Comparison of ENCODE assay signal across 14 cellular contexts in genomic region chr22:35766654-35767580, GRCh38. TPM values are rescaled to one million over a fixed set of nuclear protein-coding genes. Genes with fewer than 3 reads are reported as not detected.
DNase-seq lines count a peak whose midpoint lies in the region; ATAC-seq, FAIRE-seq and TF ChIP-seq lines count a peak whose summit lies in the region.
"Had no signal": no experiment of that assay in that cellular context is flagged by ENCODE, and none has a peak within 500 bp of the region (broad histone marks: within the 10 kb centered on the region; RNA-seq: fewer than 3 reads in every experiment).

No MANE protein-coding gene starts in this region.

- intact Hi-C loops in endothelial cell of umbilical vein (cut with micrococcal nuclease), result loop anchor here (5.0 kb wide), 2 partner anchors 70 to 155 kb away; no protein-coding TSS in a partner anchor
- intact Hi-C loops in head of caudate nucleus (cut with DNase I), result no loop called here
- intact Hi-C loops in upper lobe of right lung (cut with DNase I), result no loop called here

- H3K9ac ChIP-seq in endothelial cell of umbilical vein (replicated peaks; ENCODE audit: extremely low read depth, insufficient read depth, low read length), result peak overlapping the region; percentile 42

- H3K9me3 Mint-ChIP-seq in activated T-cell treated with anti-CD3 and anti-CD28 coated beads, Interleukin-2, amount 50 U/mL, for 72 hours, result no peaks in the 10 kb centered on the region
- H3K9me3 Mint-ChIP-seq: memory B cell had no signal

- no TSS peak for BruUV-seq in endothelial cell of umbilical vein (replicated peaks; lab: Mats Ljungman, UMichigan)

- no peak overlapping the region for H3K27ac Mint-ChIP-seq in activated T-cell treated with anti-CD3 and anti-CD28 coated beads, Interleukin-2, amount 50 U/mL, for 72 hours
- H3K27ac Mint-ChIP-seq: memory B cell had no signal

- H3K27me3 ChIP-seq in endothelial cell of umbilical vein (ENCODE audit: control insufficient read depth in 2 of 2, insufficient read depth in 2 of 2, low read length in 2 of 2) (no peaks in the 10 kb centered on the region), upper lobe of right lung (no peaks in the 10 kb centered on the region)

- H4K20me1 ChIP-seq in endothelial cell of umbilical vein (replicated peaks; ENCODE audit: control insufficient read depth, extremely low read depth, insufficient read depth, low read length), result no peaks in the 10 kb centered on the region

- H3K4me1 Mint-ChIP-seq in activated T-cell treated with anti-CD3 and anti-CD28 coated beads, Interleukin-2, amount 50 U/mL, for 72 hours (ENCODE audit: low read depth), result no peaks in the 10 kb centered on the region
- H3K4me1 Mint-ChIP-seq: memory B cell had no signal

- H3K27ac ChIP-seq in endothelial cell of umbilical vein (ENCODE audit: insufficient read depth, low read depth, low read length) (peak overlapping the region; percentile 58), upper lobe of right lung (no peak overlapping the region)

- ATAC-seq in activated T-cell treated with anti-CD3 and anti-CD28 coated beads, Interleukin-2, amount 50 U/mL, for 72 hours (replicated peaks in 1 of 2), result no peak
- ATAC-seq in upper lobe of right lung, result no peak

- H3K79me2 ChIP-seq in endothelial cell of umbilical vein (ENCODE audit: control insufficient read depth, insufficient read depth, low read length), result peaks cover 2% of the 10 kb centered on the region

- FAIRE-seq in endothelial cell of umbilical vein (lab: Jason Lieb, UNC), result peak; percentile 76
- FAIRE-seq: A204.1, GM18507, small intestine had no signal

- H3K9me1 ChIP-seq in endothelial cell of umbilical vein (replicated peaks; ENCODE audit: control insufficient read depth, extremely low read depth, insufficient read depth, low read length), result no peaks in the 10 kb centered on the region

- H3K4me3 ChIP-seq in endothelial cell of umbilical vein (replicated peaks in 1 of 3; ENCODE audit: insufficient read depth in 1 of 3, low read depth in 1 of 3, low read length in 3 of 3) (peak overlapping the region in 2 of 3 experiments; percentile 3 to 47), upper lobe of right lung (no peak overlapping the region)

- peak overlapping the region; percentile 95 for H3K4me2 ChIP-seq in endothelial cell of umbilical vein (ENCODE audit: insufficient read depth, low read length)

- H3K36me3 ChIP-seq in endothelial cell of umbilical vein (ENCODE audit: control insufficient read depth in 2 of 2, extremely low read depth in 1 of 2, insufficient read depth in 2 of 2, low read length in 2 of 2) (no peaks in the 10 kb centered on the region), upper lobe of right lung (no peaks in the 10 kb centered on the region)

- TF ChIP-seq CTCF in endothelial cell of umbilical vein (IDR thresholded peaks at IDR 0.05; ENCODE audit: extremely low read depth in 1 of 2, insufficient read depth in 1 of 2, low read depth in 1 of 2, low read length in 2 of 2), result no peak
- no peak for TF ChIP-seq CTCF in upper lobe of right lung (IDR thresholded peaks at IDR 0.05)

- H3K27me3 Mint-ChIP-seq in activated T-cell treated with anti-CD3 and anti-CD28 coated beads, Interleukin-2, amount 50 U/mL, for 72 hours (ENCODE audit: low read depth), result peaks cover 8% of the 10 kb centered on the region

- TF ChIP-seq POLR2A in endothelial cell of umbilical vein (IDR thresholded peaks at IDR 0.05; ENCODE audit: low read depth, low read length), result no peak

- H2AFZ ChIP-seq in endothelial cell of umbilical vein (ENCODE audit: low read depth, low read length), result peak overlapping the region; percentile 53

- H3K4me3 Mint-ChIP-seq in activated T-cell treated with anti-CD3 and anti-CD28 coated beads, Interleukin-2, amount 50 U/mL, for 72 hours, result no peak overlapping the region
- H3K4me3 Mint-ChIP-seq: memory B cell had no signal

- H3K9me3 ChIP-seq in endothelial cell of umbilical vein (replicated peaks; ENCODE audit: control insufficient read depth, insufficient read depth, low read length) (no peaks in the 10 kb centered on the region), upper lobe of right lung (no peaks in the 10 kb centered on the region)

- H3K4me1 ChIP-seq in endothelial cell of umbilical vein (ENCODE audit: control insufficient read depth, extremely low read depth, insufficient read depth, low read length) (peaks cover 18% of the 10 kb centered on the region), upper lobe of right lung (no peaks in the 10 kb centered on the region)

- no peaks in the 10 kb centered on the region for H3K36me3 Mint-ChIP-seq in activated T-cell treated with anti-CD3 and anti-CD28 coated beads, Interleukin-2, amount 50 U/mL, for 72 hours (ENCODE audit: insufficient read depth in 2 of 2)
- H3K36me3 Mint-ChIP-seq: memory B cell had no signal

- peak; percentile 55 for DNase-seq in NCI-H748 (lab: John Stamatoyannopoulos, UW; ENCODE audit: unreplicated experiment)
- no peak for DNase-seq in NCI-H748 treated with DMSO at 0.1 percent for 48 hours (lab: John Stamatoyannopoulos, UW)
- peak; percentile 73 for DNase-seq in endothelial cell of umbilical vein (ENCODE audit: low read depth, low spot score)
- peak; percentile 40 for DNase-seq in medulla oblongata (ENCODE audit: extremely low spot score)
- no peak for DNase-seq in head of caudate nucleus
- DNase-seq in activated T-cell treated with anti-CD3 and anti-CD28 coated beads, Interleukin-2, amount 50 U/mL, for 72 hours, result no peak
- DNase-seq in midbrain (lab: John Stamatoyannopoulos, UW), result no peak
- no peak for DNase-seq in upper lobe of right lung
- DNase-seq: DMS153, NCI-H2029, small intestine had no signal

- POLR2A ChIA-PET in endothelial cell of umbilical vein (lab: Charles Lee), result no interaction called here

- dilution Hi-C loops in endothelial cell of umbilical vein (cut with MboI; ENCODE audit: extremely low pct_ligation_motif_present, low sequenced_read_pairs), result no loop called here

- CTCF ChIA-PET in endothelial cell of umbilical vein (lab: Charles Lee), result interaction anchor here (0.7 to 1.5 kb wide), 9 partner anchors 10 to 299 kb away, joined by 3 to 8 read pairs (median 4); no protein-coding TSS in a partner anchor

TF ChIP-seq in endothelial cell of umbilical vein, 7 proteins besides CTCF, POLR2A, EP300 and RAD21:
- TF ChIP-seq EZH2 (IDR thresholded peaks at IDR 0.05; ENCODE audit: borderline replicate concordance, low read depth, low read length, severe bottlenecking) (no peak), MYC (IDR thresholded peaks at IDR 0.05; ENCODE audit: low read depth, low read length) (no peak), POLR2AphosphoS5 (IDR thresholded peaks at IDR 0.05; ENCODE audit: insufficient read depth, low read depth, low read length) (no peak), FOS (IDR thresholded peaks at IDR 0.05; ENCODE audit: borderline replicate concordance, insufficient read depth, low read length) (peak; percentile 9), JUN (IDR thresholded peaks at IDR 0.05; ENCODE audit: borderline replicate concordance, insufficient read depth, insufficient read length, low read depth) (no peak), GATA2 (IDR thresholded peaks at IDR 0.05; ENCODE audit: insufficient read depth, insufficient read length, low read depth, low read length) (no peak)
- TF ChIP-seq, protein P1, sequence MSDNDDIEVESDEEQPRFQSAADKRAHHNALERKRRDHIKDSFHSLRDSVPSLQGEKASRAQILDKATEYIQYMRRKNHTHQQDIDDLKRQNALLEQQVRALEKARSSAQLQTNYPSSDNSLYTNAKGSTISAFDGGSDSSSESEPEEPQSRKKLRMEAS (IDR thresholded peaks at IDR 0.05; ENCODE audit: insufficient read depth, insufficient read length), result no peak

RNA-seq across cellular contexts. Expression of gene APOL5, which starts 49.2 kb away (rescaled TPM):
- total RNA-seq in endothelial cell of umbilical vein, result not detected in 2 replicates
- not detected in 2 replicates for polyA plus RNA-seq in endothelial cell of umbilical vein
- polyA plus RNA-seq in endothelial cell of umbilical vein (2011; cell fraction: cytosol; rRNA removed), result not detected in 2 replicates
- polyA plus RNA-seq in endothelial cell of umbilical vein (2011; cell fraction: nucleus; rRNA removed), result not detected in 2 replicates
- not detected in 2 replicates for polyA plus RNA-seq in endothelial cell of umbilical vein (2012)
- polyA minus RNA-seq in endothelial cell of umbilical vein, result not detected in 2 replicates
- not detected for polyA minus RNA-seq in endothelial cell of umbilical vein (2011; cell fraction: cytosol; rRNA and poly(A)+ RNA removed)
- polyA minus RNA-seq in endothelial cell of umbilical vein (2011; cell fraction: nucleus; rRNA and poly(A)+ RNA removed), result not detected in 2 replicates
- not detected for total RNA-seq in activated T-cell treated with anti-CD3 and anti-CD28 coated beads, Interleukin-2, amount 50 U/mL, for 72 hours
- not detected for total RNA-seq in upper lobe of right lung
- polyA plus RNA-seq: small intestine had no signal

Comparison
In these comparisons a context has a peak if more than half of its experiments do, and no peak if none do; other contexts are left out.
1. DNase-seq: peak in NCI-H748 (single experiment), endothelial cell of umbilical vein (single experiment) and medulla oblongata (single experiment); none in NCI-H748 treated with DMSO at 0.1 percent for 48 hours (single experiment), head of caudate nucleus (0 of 42), activated T-cell treated with anti-CD3 and anti-CD28 coated beads, Interleukin-2, amount 50 U/mL, for 72 hours (0 of 2), midbrain (single experiment) and upper lobe of right lung (single experiment).